Comparison of ENCODE assay signal across 1 cellular context in genomic region chrX:46446727-46447378, GRCh38.
A peak's percentile ranks its signal among the peaks of the same experiment; 100 is the strongest.
TF ChIP-seq lines count a peak whose summit lies in the region.

No MANE protein-coding gene starts in this region.

TF ChIP-seq in HepG2, 621 proteins besides CTCF, POLR2A, EP300 and RAD21 (continued from another document and continues in another):
- TF ChIP-seq PCBP2 (optimal IDR thresholded peaks at IDR 0.05; ENCODE audit: low read depth, low read length, poor library complexity, severe bottlenecking), result no peak
- TF ChIP-seq XRCC5 (optimal IDR thresholded peaks at IDR 0.05; ENCODE audit: low read length), result no peak
- TF ChIP-seq MAFK (conservative IDR thresholded peaks at IDR 0.05 in 1 of 2, IDR thresholded peaks at IDR 0.05 in 1 of 2; ENCODE audit: low read length in 2 of 2), result no peak
- no peak for TF ChIP-seq ZNF513 (CRISPR knock-in tag; conservative IDR thresholded peaks at IDR 0.05)
- no peak for TF ChIP-seq ZNF282 (IDR thresholded peaks at IDR 0.05; ENCODE audit: partially characterized antibody)
- peak; percentile 86 for TF ChIP-seq GATAD1 (CRISPR knock-in tag; IDR thresholded peaks at IDR 0.05)
- peak; percentile 25; the same call in 1 of the 2 replicates for TF ChIP-seq ZNF281 (CRISPR knock-in tag; IDR thresholded peaks at IDR 0.05; ENCODE audit: borderline replicate concordance)
- no peak for TF ChIP-seq BATF2 (CRISPR knock-in tag; IDR thresholded peaks at IDR 0.05)
- peak; percentile 59; the same call in 1 of the 2 replicates for TF ChIP-seq RXRA (CRISPR knock-in tag; IDR thresholded peaks at IDR 0.05)
- no peak for TF ChIP-seq THAP7 (CRISPR knock-in tag; IDR thresholded peaks at IDR 0.05)
- peak; percentile 80 for TF ChIP-seq ZNF143 (CRISPR knock-in tag; IDR thresholded peaks at IDR 0.05)
- TF ChIP-seq HNF1A (IDR thresholded peaks at IDR 0.05; ENCODE audit: low read depth), result no peak
- no peak for TF ChIP-seq HNF1A (CRISPR knock-in tag; IDR thresholded peaks at IDR 0.05; ENCODE audit: borderline replicate concordance)
- TF ChIP-seq NFYC (CRISPR knock-in tag; IDR thresholded peaks at IDR 0.05), result no peak
- TF ChIP-seq ZNF768 (CRISPR knock-in tag; IDR thresholded peaks at IDR 0.05), result no peak
- no peak for TF ChIP-seq ZNF343 (CRISPR knock-in tag; IDR thresholded peaks at IDR 0.05)
- TF ChIP-seq ARNT2 (CRISPR knock-in tag; IDR thresholded peaks at IDR 0.05; ENCODE audit: low read depth), result 0 out of 2 replicates have a peak, but pooled peaks have one; percentile 52
- TF ChIP-seq AKAP8 (CRISPR knock-in tag; IDR thresholded peaks at IDR 0.05), result no peak
- TF ChIP-seq NCOR1 (IDR thresholded peaks at IDR 0.05; ENCODE audit: borderline replicate concordance, low read length), result peak; percentile 25; the same call in 1 of the 2 replicates
- no peak for TF ChIP-seq KLF13 (CRISPR knock-in tag; IDR thresholded peaks at IDR 0.05)
- no peak for TF ChIP-seq AGO1 (IDR thresholded peaks at IDR 0.05; ENCODE audit: low read depth, low read length, poor library complexity, severe bottlenecking)
- TF ChIP-seq ZBTB38 (CRISPR knock-in tag; IDR thresholded peaks at IDR 0.05), result peak; percentile 44; the same call in 1 of the 2 replicates
- peak; percentile 10; the same call in 1 of the 2 replicates for TF ChIP-seq BORCS8-MEF2B (CRISPR knock-in tag; IDR thresholded peaks at IDR 0.05)
- TF ChIP-seq ZFP36 (IDR thresholded peaks at IDR 0.05; ENCODE audit: borderline replicate concordance, low read depth, low read length, partially characterized antibody), result no peak
- no peak for TF ChIP-seq KLF6 (CRISPR knock-in tag; IDR thresholded peaks at IDR 0.05)
- no peak for TF ChIP-seq ATF2 (CRISPR knock-in tag; IDR thresholded peaks at IDR 0.05)
- TF ChIP-seq KLF11 (CRISPR knock-in tag; IDR thresholded peaks at IDR 0.05), result no peak
- TF ChIP-seq KAT7 (CRISPR knock-in tag; IDR thresholded peaks at IDR 0.05; ENCODE audit: borderline replicate concordance), result peak; percentile 37; the same call in 1 of the 2 replicates
- no peak for TF ChIP-seq TEF (CRISPR knock-in tag; IDR thresholded peaks at IDR 0.05)
- TF ChIP-seq JUND (CRISPR knock-in tag; IDR thresholded peaks at IDR 0.05), result no peak
- no peak for TF ChIP-seq ZNF333 (CRISPR knock-in tag; IDR thresholded peaks at IDR 0.05; ENCODE audit: borderline replicate concordance)
- no peak for TF ChIP-seq NFIC (IDR thresholded peaks at IDR 0.05; ENCODE audit: low read length)
- TF ChIP-seq ATF7-NPFF (CRISPR knock-in tag; IDR thresholded peaks at IDR 0.05; ENCODE audit: low read depth), result no peak
- no peak for TF ChIP-seq RORA (CRISPR knock-in tag; IDR thresholded peaks at IDR 0.05)
- no peak for TF ChIP-seq ZNF703 (CRISPR knock-in tag; IDR thresholded peaks at IDR 0.05; ENCODE audit: borderline replicate concordance)
- no peak for TF ChIP-seq STAT5B (CRISPR knock-in tag; IDR thresholded peaks at IDR 0.05)
- TF ChIP-seq HMGXB4 (CRISPR knock-in tag; IDR thresholded peaks at IDR 0.05; ENCODE audit: borderline replicate concordance in 1 of 2, low read depth in 1 of 2), result no peak
- TF ChIP-seq SPEN (CRISPR knock-in tag; IDR thresholded peaks at IDR 0.05; ENCODE audit: low read depth), result peak; percentile 71
- TF ChIP-seq SMAD1 (CRISPR knock-in tag; IDR thresholded peaks at IDR 0.05; ENCODE audit: borderline replicate concordance, low read depth), result no peak
- no peak for TF ChIP-seq ESRRA (CRISPR knock-in tag; IDR thresholded peaks at IDR 0.05; ENCODE audit: low read depth)
- TF ChIP-seq RXRB (CRISPR knock-in tag; IDR thresholded peaks at IDR 0.05; ENCODE audit: borderline replicate concordance), result peak; percentile 55; the same call in 1 of the 2 replicates
- no peak for TF ChIP-seq CSRNP1 (CRISPR knock-in tag; IDR thresholded peaks at IDR 0.05)
- no peak for TF ChIP-seq ZNF280D (CRISPR knock-in tag; IDR thresholded peaks at IDR 0.05)
- no peak; the same call in 1 of the 2 replicates for TF ChIP-seq ZNF350 (CRISPR knock-in tag; IDR thresholded peaks at IDR 0.05; ENCODE audit: borderline replicate concordance, low read depth)
- peak; percentile 87 for TF ChIP-seq TAF1 (CRISPR knock-in tag; IDR thresholded peaks at IDR 0.05)
- TF ChIP-seq ATF1 (CRISPR knock-in tag; IDR thresholded peaks at IDR 0.05), result no peak
- no peak for TF ChIP-seq CBFB (CRISPR knock-in tag; IDR thresholded peaks at IDR 0.05)
- TF ChIP-seq RBFOX2 (IDR thresholded peaks at IDR 0.05; ENCODE audit: low read depth, low read length), result peak; percentile 92
